In the genomic region with DNA sequence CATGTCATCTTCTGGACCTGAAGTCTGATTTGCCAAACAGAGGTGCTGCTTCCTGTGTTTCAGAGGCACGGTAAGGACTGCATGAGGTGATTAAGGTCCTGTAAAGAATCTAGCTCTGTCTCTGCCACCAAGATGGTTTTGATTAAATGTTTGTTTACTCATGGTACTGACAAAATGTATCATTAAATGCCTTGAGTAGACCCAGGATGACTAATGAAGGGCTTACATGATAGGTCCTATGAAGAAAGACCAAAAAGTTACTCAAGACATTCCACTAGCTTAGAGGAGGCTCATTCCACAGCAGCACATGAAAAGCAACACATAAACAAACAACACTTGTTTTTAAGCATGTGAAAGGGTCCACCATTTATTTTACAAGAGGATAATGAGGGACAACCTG, we compare ENCODE assay signal across 17 cellular contexts.
DNase-seq lines count a peak whose midpoint lies in the region; ATAC-seq, FAIRE-seq and TF ChIP-seq lines count a peak whose summit lies in the region.
"Had no signal": no experiment of that assay in that cellular context is flagged by ENCODE, and none has a peak within 500 bp of the region (broad histone marks: within the 10 kb centered on the region; RNA-seq: fewer than 3 reads in every experiment).

No MANE protein-coding gene starts in this region.

- no peaks in the 10 kb centered on the region for H3K4me1 ChIP-seq in mucosa of descending colon (ENCODE audit: low read depth)
- H3K4me1 ChIP-seq: lower lobe of right lung, vagina had no signal

- H3K36me3 ChIP-seq in bronchial epithelial cell (ENCODE audit: control insufficient read depth, insufficient read depth, low read length) (no peaks in the 10 kb centered on the region), mucosa of descending colon (ENCODE audit: low read depth) (no peaks in the 10 kb centered on the region)
- H3K36me3 ChIP-seq: lower lobe of right lung, vagina, WERI-Rb-1 had no signal

- peaks cover 1% of the 10 kb centered on the region for H3K9me3 ChIP-seq in mucosa of descending colon
- H3K9me3 ChIP-seq: lower lobe of right lung, vagina had no signal

- FAIRE-seq in bronchial epithelial cell (lab: Jason Lieb, UNC): no peak

- intact Hi-C loops in mucosa of descending colon (cut with DNase I, micrococcal nuclease): no loop called here

- ATAC-seq in GM21723 (IDR thresholded peaks at IDR 0.05; ENCODE audit: unreplicated experiment) (no peak), mucosa of descending colon (no peak), HG03045 (IDR thresholded peaks at IDR 0.05; ENCODE audit: unreplicated experiment) (no peak)
- ATAC-seq: lower lobe of right lung; natural killer cell treated with Interleukin-12 subunit alpha and Interleukin-12 subunit beta and Interleukin-15 and Interleukin-18, amount 100 ng/mL, for 72 hours; Panc1 had no signal

- H3K4me3 ChIP-seq in bronchial epithelial cell (ENCODE audit: low read depth, low read length) (no peak overlapping the region), mucosa of descending colon (no peak overlapping the region)
- H3K4me3 ChIP-seq: lower lobe of right lung, vagina had no signal

- TF ChIP-seq CTCF in bronchial epithelial cell (IDR thresholded peaks at IDR 0.05; ENCODE audit: insufficient read depth, low read length, severe bottlenecking): no peak
- no peak for TF ChIP-seq CTCF in mucosa of descending colon (IDR thresholded peaks at IDR 0.05)

- DNase-seq in AG08396 (ENCODE audit: low spot score): peak; percentile 62
- peak; percentile 84 for DNase-seq in HS-5 (ENCODE audit: low read depth)
- peak; percentile 20 for DNase-seq in bronchial epithelial cell (ENCODE audit: low read depth)
- peak; percentile 96 for DNase-seq in iris pigment epithelial cell (ENCODE audit: low read depth)
- DNase-seq in NCI-H1436 treated with DMSO at 0.1 percent for 48 hours (lab: John Stamatoyannopoulos, UW): no peak
- DNase-seq in mucosa of descending colon: no peak
- DNase-seq: activated effector memory CD4-positive, alpha-beta T cell treated with Interleukin-2 at 50 U/mL for 16 hours; foreskin melanocyte; lower lobe of right lung; NCI-H187; NCI-H524 treated with DMSO at 0.1 percent for 48 hours; WERI-Rb-1 had no signal

- no peaks in the 10 kb centered on the region for H3K27me3 ChIP-seq in bronchial epithelial cell (ENCODE audit: control insufficient read depth, insufficient read depth, low read length)
- H3K27me3 ChIP-seq: vagina had no signal

Comparison
In these comparisons a context has a peak if more than half of its experiments do, and no peak if none do; other contexts are left out.
1. DNase-seq: peak in AG08396 (single experiment), HS-5 (single experiment), bronchial epithelial cell (single experiment) and iris pigment epithelial cell (single experiment); none in NCI-H1436 treated with DMSO at 0.1 percent for 48 hours (single experiment) and mucosa of descending colon (0 of 3).